Comparison of ENCODE assay signal across 21 cellular contexts in the genomic region with DNA sequence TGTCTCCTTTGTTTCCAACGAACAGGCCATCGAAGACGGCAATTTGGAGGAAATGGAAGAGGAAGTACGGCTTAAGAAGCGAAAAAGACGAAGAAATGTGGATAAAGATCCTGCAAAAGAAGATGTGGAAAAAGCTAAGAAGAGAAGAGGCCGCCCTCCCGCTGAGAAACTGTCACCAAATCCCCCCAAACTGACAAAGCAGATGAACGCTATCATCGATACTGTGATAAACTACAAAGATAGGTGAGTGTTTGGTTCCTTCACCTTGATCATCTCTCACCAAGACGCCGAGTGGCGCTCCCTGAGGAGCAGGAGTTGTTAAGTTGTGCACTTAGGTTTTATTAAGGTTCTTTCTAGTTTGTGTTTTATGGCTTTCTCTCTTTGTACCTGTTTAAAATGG.
DNase-seq lines count a peak whose midpoint lies in the region; ATAC-seq and TF ChIP-seq lines count a peak whose summit lies in the region.
"Had no signal": no experiment of that assay in that cellular context is flagged by ENCODE, and none has a peak within 500 bp of the region (broad histone marks: within the 10 kb centered on the region; RNA-seq: fewer than 3 reads in every experiment).

No MANE protein-coding gene starts in this region.

- no peak overlapping the region for H2BK5ac ChIP-seq in mesendoderm (ENCODE audit: low read length)

- H3K4me1 ChIP-seq in BLaER1 treated with 17β-estradiol and CSF1 and Interleukin-3, amounts not matched to agents 10 nM and 100 nM = peaks cover 50 to 73% (median 65%) of the 10 kb centered on the region in 10 experiments
- H3K4me1 ChIP-seq in mesendoderm (ENCODE audit: control insufficient read depth, low read depth, low read length) (peaks cover 9% of the 10 kb centered on the region), sigmoid colon (peaks cover 0 to 23% (median 15%) of the 10 kb centered on the region in 4 donors)

- CTCF ChIA-PET in CD4-positive, alpha-beta T cell (lab: Charles Lee) = no interaction called here

- no peaks in the 10 kb centered on the region for H3K79me2 ChIP-seq in mesendoderm (ENCODE audit: control insufficient read depth, insufficient read depth, low read length)

- TF ChIP-seq POLR2A in sigmoid colon (IDR thresholded peaks at IDR 0.05) = no peak

- no CpG with 5 or more reads among the region's 13 CpGs for WGBS in mesendoderm (ENCODE audit: extremely low coverage, insufficient coverage, low lambda C conversion rate)
- 91 to 96% methylated on average over 13 of the region's 13 CpGs for WGBS in sigmoid colon, 2 donors

- peaks cover 0 to 4% (median 0%) of the 10 kb centered on the region in 11 experiments; a peak in 2 of 22 replicates for H3K27me3 ChIP-seq in BLaER1 treated with 17β-estradiol and CSF1 and Interleukin-3, amounts not matched to agents 10 nM and 100 nM
- H3K27me3 ChIP-seq in CD4-positive, alpha-beta T cell (ENCODE audit: control insufficient read depth, insufficient read depth, low read length) = no peaks in the 10 kb centered on the region
- H3K27me3 ChIP-seq in mesendoderm (ENCODE audit: insufficient read depth, low read length, poor library complexity) (no peaks in the 10 kb centered on the region), sigmoid colon (no peaks in the 10 kb centered on the region)

- H3K4me1 Mint-ChIP-seq in CD4-positive, alpha-beta T cell (ENCODE audit: low read depth) = peaks cover 71% of the 10 kb centered on the region

- H3K4ac ChIP-seq in mesendoderm (ENCODE audit: low read depth, low read length) = no peak overlapping the region

- no peak overlapping the region for H4K8ac ChIP-seq in mesendoderm (ENCODE audit: low read depth, low read length)

- intact Hi-C loops in CD4-positive, alpha-beta T cell (cut with DNase I, micrococcal nuclease) = no loop called here
- intact Hi-C loops in sigmoid colon (cut with DNase I) = no loop called here

- peaks cover 0 to 81% (median 0%) of the 10 kb centered on the region in 11 experiments; a peak in 3 of 22 replicates for H4K20me1 ChIP-seq in BLaER1 treated with 17β-estradiol and CSF1 and Interleukin-3, amounts not matched to agents 10 nM and 100 nM

- H3K27ac Mint-ChIP-seq in CD4-positive, alpha-beta T cell = peak overlapping the region; percentile 37
- no peak overlapping the region for H3K27ac Mint-ChIP-seq in activated naive CD4-positive, alpha-beta T cell treated with anti-CD3 and anti-CD28 coated beads, Interleukin-2, amount 50 U/mL, for 72 hours

- no peak overlapping the region for H4K5ac ChIP-seq in mesendoderm (ENCODE audit: low read length)

- H3K27ac ChIP-seq in BLaER1 treated with 17β-estradiol and CSF1 and Interleukin-3, amounts not matched to agents 10 nM and 100 nM = peak overlapping the region in 6 of 11 experiments; percentile 92 to 99 (median 97); a peak in 11 of 22 replicates
- no peak overlapping the region for H3K27ac ChIP-seq in CD4-positive, alpha-beta T cell (ENCODE audit: low read depth, low read length)
- peak overlapping the region; percentile 86 for H3K27ac ChIP-seq in VCaP
- H3K27ac ChIP-seq in mesendoderm (ENCODE audit: low read depth, low read length) = no peak overlapping the region
- H3K27ac ChIP-seq in sigmoid colon = no peak overlapping the region

- no peaks in the 10 kb centered on the region for H3K79me1 ChIP-seq in mesendoderm (ENCODE audit: low read length)

- H3K27me3 Mint-ChIP-seq in CD4-positive, alpha-beta T cell = no peaks in the 10 kb centered on the region

- H2AK5ac ChIP-seq in mesendoderm (ENCODE audit: low read length) = no peak overlapping the region

- H2BK15ac ChIP-seq in mesendoderm (replicated peaks; ENCODE audit: low read depth) = no peak overlapping the region

- H3K36me3 Mint-ChIP-seq in CD4-positive, alpha-beta T cell (ENCODE audit: low read depth) = peaks cover 58% of the 10 kb centered on the region
- H3K36me3 Mint-ChIP-seq in activated naive CD4-positive, alpha-beta T cell treated with anti-CD3 and anti-CD28 coated beads, Interleukin-2, amount 50 U/mL, for 72 hours = peaks cover 13 to 28% of the 10 kb centered on the region in 2 donors

- no peak overlapping the region for H2BK120ac ChIP-seq in mesendoderm (ENCODE audit: low read depth, low read length)

- peak overlapping the region in 10 of 11 experiments; percentile 68 to 98 (median 81); a peak in 21 of 22 replicates for H3K4me2 ChIP-seq in BLaER1 treated with 17β-estradiol and CSF1 and Interleukin-3, amounts not matched to agents 10 nM and 100 nM
- H3K4me2 ChIP-seq in mesendoderm (ENCODE audit: low read length) = no peak overlapping the region

- POLR2A ChIA-PET in CD4-positive, alpha-beta T cell (lab: Charles Lee) = interaction anchor here (1.2 kb wide), 1 partner anchor 147 kb away, joined by 4 read pairs; a partner anchor contains a TSS

- H3K56ac ChIP-seq in mesendoderm (ENCODE audit: low read length) = no peak overlapping the region

- H3K9me3 Mint-ChIP-seq in CD4-positive, alpha-beta T cell = no peaks in the 10 kb centered on the region
- H3K9me3 Mint-ChIP-seq in activated naive CD4-positive, alpha-beta T cell treated with anti-CD3 and anti-CD28 coated beads, Interleukin-2, amount 50 U/mL, for 72 hours = no peaks in the 10 kb centered on the region

- no peak for TF ChIP-seq EP300 in sigmoid colon (IDR thresholded peaks at IDR 0.05)

- no peak for TF ChIP-seq CTCF in CD4-positive, alpha-beta T cell (IDR thresholded peaks at IDR 0.05)
- TF ChIP-seq CTCF in VCaP (conservative IDR thresholded peaks at IDR 0.05) (no peak), sigmoid colon (IDR thresholded peaks at IDR 0.05) (no peak)

- DNase-seq in CD4-positive, alpha-beta T cell = no peak
- DNase-seq in mesendoderm (peak; percentile 74), sigmoid colon (no peak), kidney glomerular epithelial cell (lab: John Stamatoyannopoulos, UW) (no peak)
- no peak for DNase-seq in activated naive CD4-positive, alpha-beta T cell treated with anti-CD3 and anti-CD28 coated beads, Interleukin-2, amount 50 U/mL, for 72 hours (ENCODE audit: low spot score in 2 of 2)
- DNase-seq: DMS53, EL, GF-D8, HCEC 1CT, KG1, NCI-H1092 treated with DMSO at 0.1 percent for 48 hours, NCI-H146, NCI-H2029 treated with DMSO at 0.1 percent for 48 hours, NCI-H2171 treated with DMSO at 0.1 percent for 48 hours, NCI-H446, NCI-H526 treated with DMSO at 0.1 percent for 48 hours, PC-3, Right ventricle myocardium superior had no signal

- H3K4me3 Mint-ChIP-seq in CD4-positive, alpha-beta T cell = no peak overlapping the region

- H3K9me3 ChIP-seq in BLaER1 treated with 17β-estradiol and CSF1 and Interleukin-3, amounts not matched to agents 10 nM and 100 nM (replicated peaks in 1 of 11) = peaks cover 0 to 15% (median 11%) of the 10 kb centered on the region in 11 experiments; a peak in 11 of 22 replicates
- H3K9me3 ChIP-seq in CD4-positive, alpha-beta T cell (ENCODE audit: control insufficient read depth, low read length) = no peaks in the 10 kb centered on the region
- no peaks in the 10 kb centered on the region for H3K9me3 ChIP-seq in sigmoid colon

- peak overlapping the region in 2 of 10 experiments; percentile 60 to 65; a peak in 3 of 20 replicates for H3K4me3 ChIP-seq in BLaER1 treated with 17β-estradiol and CSF1 and Interleukin-3, amounts not matched to agents 10 nM and 100 nM
- H3K4me3 ChIP-seq in mesendoderm (ENCODE audit: low read length) (no peak overlapping the region), sigmoid colon (no peak overlapping the region)

- no peak for ATAC-seq in CD4-positive, alpha-beta T cell (ENCODE audit: poor library complexity)
- no peak for ATAC-seq in activated naive CD4-positive, alpha-beta T cell treated with anti-CD3 and anti-CD28 coated beads, Interleukin-2, amount 50 U/mL, for 72 hours
- no peak for ATAC-seq in GM18498 (IDR thresholded peaks at IDR 0.05; ENCODE audit: unreplicated experiment)
- ATAC-seq: PC-3 had no signal

- H3K23ac ChIP-seq in mesendoderm (ENCODE audit: low read length) = no peak overlapping the region

- peak overlapping the region in 1 of 11 experiments; percentile 93; a peak in 2 of 22 replicates for H3K9ac ChIP-seq in BLaER1 treated with 17β-estradiol and CSF1 and Interleukin-3, amounts not matched to agents 10 nM and 100 nM
- no peak overlapping the region for H3K9ac ChIP-seq in mesendoderm (ENCODE audit: low read length)

- peaks cover 32 to 48% (median 41%) of the 10 kb centered on the region in 11 experiments for H3K36me3 ChIP-seq in BLaER1 treated with 17β-estradiol and CSF1 and Interleukin-3, amounts not matched to agents 10 nM and 100 nM
- H3K36me3 ChIP-seq in mesendoderm (ENCODE audit: control insufficient read depth, insufficient read depth, low read length) = no peaks in the 10 kb centered on the region
- peaks cover 0 to 27% (median 0%) of the 10 kb centered on the region in 4 donors for H3K36me3 ChIP-seq in sigmoid colon

- H3K18ac ChIP-seq in mesendoderm (ENCODE audit: low read length) = no peak overlapping the region

Comparison
In these comparisons a context has a peak if more than half of its experiments do, and no peak if none do; other contexts are left out.
1. H3K27ac ChIP-seq: peak in BLaER1 treated with 17β-estradiol and CSF1 and Interleukin-3, amounts not matched to agents 10 nM and 100 nM (6 of 11) and VCaP (single experiment); none in CD4-positive, alpha-beta T cell (single experiment), mesendoderm (single experiment) and sigmoid colon (0 of 4).